ENCODE assay signal across 1 cellular context in the genomic region with DNA sequence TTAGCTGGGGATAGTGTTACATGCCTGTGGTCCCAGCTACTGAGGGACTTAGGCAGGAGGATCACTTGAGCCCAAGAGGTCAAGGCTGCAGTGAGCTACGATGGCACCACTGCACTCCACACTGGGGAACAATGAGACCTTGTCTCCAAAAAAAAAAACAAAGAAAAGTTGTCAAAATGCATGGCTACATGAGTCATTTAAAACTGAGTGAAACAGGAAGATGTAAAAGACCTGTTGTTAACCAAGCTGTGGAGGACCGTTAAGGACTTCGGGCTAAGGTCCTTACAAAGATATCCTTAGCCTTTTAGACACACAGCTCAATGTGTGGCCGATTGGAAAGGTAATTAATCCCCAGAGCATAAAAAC.
TF ChIP-seq lines count a peak whose summit lies in the region.

No MANE protein-coding gene starts in this region.

TF ChIP-seq in HepG2, 621 proteins besides CTCF, POLR2A, EP300 and RAD21 (continued from another document and continues in another):
- TF ChIP-seq PHF5A (CRISPR knock-in tag; IDR thresholded peaks at IDR 0.05; ENCODE audit: low read depth, unreplicated experiment) = peak; percentile 26
- no peak for TF ChIP-seq MLLT10 (CRISPR knock-in tag; IDR thresholded peaks at IDR 0.05)
- TF ChIP-seq, protein P1, sequence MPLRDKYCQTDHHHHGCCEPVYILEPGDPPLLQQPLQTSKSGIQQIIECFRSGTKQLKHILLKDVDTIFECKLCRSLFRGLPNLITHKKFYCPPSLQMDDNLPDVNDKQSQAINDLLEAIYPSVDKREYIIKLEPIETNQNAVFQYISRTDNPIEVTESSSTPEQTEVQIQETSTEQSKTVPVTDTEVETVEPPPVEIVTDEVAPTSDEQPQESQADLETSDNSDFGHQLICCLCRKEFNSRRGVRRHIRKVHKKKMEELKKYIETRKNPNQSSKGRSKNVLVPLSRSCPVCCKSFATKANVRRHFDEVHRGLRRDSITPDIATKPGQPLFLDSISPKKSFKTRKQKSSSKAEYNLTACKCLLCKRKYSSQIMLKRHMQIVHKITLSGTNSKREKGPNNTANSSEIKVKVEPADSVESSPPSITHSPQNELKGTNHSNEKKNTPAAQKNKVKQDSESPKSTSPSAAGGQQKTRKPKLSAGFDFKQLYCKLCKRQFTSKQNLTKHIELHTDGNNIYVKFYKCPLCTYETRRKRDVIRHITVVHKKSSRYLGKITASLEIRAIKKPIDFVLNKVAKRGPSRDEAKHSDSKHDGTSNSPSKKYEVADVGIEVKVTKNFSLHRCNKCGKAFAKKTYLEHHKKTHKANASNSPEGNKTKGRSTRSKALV (CRISPR knock-in tag; IDR thresholded peaks at IDR 0.05) = no peak
- TF ChIP-seq, protein P2, sequence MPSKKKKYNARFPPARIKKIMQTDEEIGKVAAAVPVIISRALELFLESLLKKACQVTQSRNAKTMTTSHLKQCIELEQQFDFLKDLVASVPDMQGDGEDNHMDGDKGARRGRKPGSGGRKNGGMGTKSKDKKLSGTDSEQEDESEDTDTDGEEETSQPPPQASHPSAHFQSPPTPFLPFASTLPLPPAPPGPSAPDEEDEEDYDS (CRISPR knock-in tag; IDR thresholded peaks at IDR 0.05) = 0 out of 2 replicates have a peak, but pooled peaks have one; percentile 44
- no peak for TF ChIP-seq CEBPB (IDR thresholded peaks at IDR 0.05; ENCODE audit: borderline replicate concordance, low read depth, low read length)
- TF ChIP-seq, protein P3, sequence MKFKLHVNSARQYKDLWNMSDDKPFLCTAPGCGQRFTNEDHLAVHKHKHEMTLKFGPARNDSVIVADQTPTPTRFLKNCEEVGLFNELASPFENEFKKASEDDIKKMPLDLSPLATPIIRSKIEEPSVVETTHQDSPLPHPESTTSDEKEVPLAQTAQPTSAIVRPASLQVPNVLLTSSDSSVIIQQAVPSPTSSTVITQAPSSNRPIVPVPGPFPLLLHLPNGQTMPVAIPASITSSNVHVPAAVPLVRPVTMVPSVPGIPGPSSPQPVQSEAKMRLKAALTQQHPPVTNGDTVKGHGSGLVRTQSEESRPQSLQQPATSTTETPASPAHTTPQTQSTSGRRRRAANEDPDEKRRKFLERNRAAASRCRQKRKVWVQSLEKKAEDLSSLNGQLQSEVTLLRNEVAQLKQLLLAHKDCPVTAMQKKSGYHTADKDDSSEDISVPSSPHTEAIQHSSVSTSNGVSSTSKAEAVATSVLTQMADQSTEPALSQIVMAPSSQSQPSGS (CRISPR knock-in tag; IDR thresholded peaks at IDR 0.05) = peak; percentile 74
- TF ChIP-seq ESRRA (CRISPR knock-in tag; IDR thresholded peaks at IDR 0.05; ENCODE audit: low read depth) = peak; percentile 25; the same call in 1 of the 2 replicates
- TF ChIP-seq KMT2A (CRISPR knock-in tag; IDR thresholded peaks at IDR 0.05) = no peak
- TF ChIP-seq ZNF451 (CRISPR knock-in tag; IDR thresholded peaks at IDR 0.05) = no peak
- no peak for TF ChIP-seq GATAD1 (CRISPR knock-in tag; IDR thresholded peaks at IDR 0.05)
- no peak for TF ChIP-seq ZNF382 (CRISPR knock-in tag; IDR thresholded peaks at IDR 0.05; ENCODE audit: borderline replicate concordance)
- TF ChIP-seq, protein P4, sequence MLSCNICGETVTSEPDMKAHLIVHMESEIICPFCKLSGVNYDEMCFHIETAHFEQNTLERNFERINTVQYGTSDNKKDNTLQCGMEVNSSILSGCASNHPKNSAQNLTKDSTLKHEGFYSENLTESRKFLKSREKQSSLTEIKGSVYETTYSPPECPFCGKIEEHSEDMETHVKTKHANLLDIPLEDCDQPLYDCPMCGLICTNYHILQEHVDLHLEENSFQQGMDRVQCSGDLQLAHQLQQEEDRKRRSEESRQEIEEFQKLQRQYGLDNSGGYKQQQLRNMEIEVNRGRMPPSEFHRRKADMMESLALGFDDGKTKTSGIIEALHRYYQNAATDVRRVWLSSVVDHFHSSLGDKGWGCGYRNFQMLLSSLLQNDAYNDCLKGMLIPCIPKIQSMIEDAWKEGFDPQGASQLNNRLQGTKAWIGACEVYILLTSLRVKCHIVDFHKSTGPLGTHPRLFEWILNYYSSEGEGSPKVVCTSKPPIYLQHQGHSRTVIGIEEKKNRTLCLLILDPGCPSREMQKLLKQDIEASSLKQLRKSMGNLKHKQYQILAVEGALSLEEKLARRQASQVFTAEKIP (CRISPR knock-in tag; IDR thresholded peaks at IDR 0.05; ENCODE audit: borderline replicate concordance) = no peak
- no peak for TF ChIP-seq ZNF296 (CRISPR knock-in tag; conservative IDR thresholded peaks at IDR 0.05)
- TF ChIP-seq, protein P5, sequence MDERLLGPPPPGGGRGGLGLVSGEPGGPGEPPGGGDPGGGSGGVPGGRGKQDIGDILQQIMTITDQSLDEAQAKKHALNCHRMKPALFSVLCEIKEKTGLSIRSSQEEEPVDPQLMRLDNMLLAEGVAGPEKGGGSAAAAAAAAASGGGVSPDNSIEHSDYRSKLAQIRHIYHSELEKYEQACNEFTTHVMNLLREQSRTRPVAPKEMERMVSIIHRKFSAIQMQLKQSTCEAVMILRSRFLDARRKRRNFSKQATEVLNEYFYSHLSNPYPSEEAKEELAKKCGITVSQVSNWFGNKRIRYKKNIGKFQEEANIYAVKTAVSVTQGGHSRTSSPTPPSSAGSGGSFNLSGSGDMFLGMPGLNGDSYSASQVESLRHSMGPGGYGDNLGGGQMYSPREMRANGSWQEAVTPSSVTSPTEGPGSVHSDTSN (CRISPR knock-in tag; IDR thresholded peaks at IDR 0.05) = no peak
- TF ChIP-seq PHB2 (IDR thresholded peaks at IDR 0.05; ENCODE audit: partially characterized antibody) = no peak
- TF ChIP-seq MEIS2 (CRISPR knock-in tag; IDR thresholded peaks at IDR 0.05) = peak; percentile 45; the same call in 1 of the 2 replicates
- no peak for TF ChIP-seq ZNF17 (CRISPR knock-in tag; IDR thresholded peaks at IDR 0.05)
- TF ChIP-seq ZNF138 (CRISPR knock-in tag; IDR thresholded peaks at IDR 0.05; ENCODE audit: low read depth) = no peak
- TF ChIP-seq, protein P6, sequence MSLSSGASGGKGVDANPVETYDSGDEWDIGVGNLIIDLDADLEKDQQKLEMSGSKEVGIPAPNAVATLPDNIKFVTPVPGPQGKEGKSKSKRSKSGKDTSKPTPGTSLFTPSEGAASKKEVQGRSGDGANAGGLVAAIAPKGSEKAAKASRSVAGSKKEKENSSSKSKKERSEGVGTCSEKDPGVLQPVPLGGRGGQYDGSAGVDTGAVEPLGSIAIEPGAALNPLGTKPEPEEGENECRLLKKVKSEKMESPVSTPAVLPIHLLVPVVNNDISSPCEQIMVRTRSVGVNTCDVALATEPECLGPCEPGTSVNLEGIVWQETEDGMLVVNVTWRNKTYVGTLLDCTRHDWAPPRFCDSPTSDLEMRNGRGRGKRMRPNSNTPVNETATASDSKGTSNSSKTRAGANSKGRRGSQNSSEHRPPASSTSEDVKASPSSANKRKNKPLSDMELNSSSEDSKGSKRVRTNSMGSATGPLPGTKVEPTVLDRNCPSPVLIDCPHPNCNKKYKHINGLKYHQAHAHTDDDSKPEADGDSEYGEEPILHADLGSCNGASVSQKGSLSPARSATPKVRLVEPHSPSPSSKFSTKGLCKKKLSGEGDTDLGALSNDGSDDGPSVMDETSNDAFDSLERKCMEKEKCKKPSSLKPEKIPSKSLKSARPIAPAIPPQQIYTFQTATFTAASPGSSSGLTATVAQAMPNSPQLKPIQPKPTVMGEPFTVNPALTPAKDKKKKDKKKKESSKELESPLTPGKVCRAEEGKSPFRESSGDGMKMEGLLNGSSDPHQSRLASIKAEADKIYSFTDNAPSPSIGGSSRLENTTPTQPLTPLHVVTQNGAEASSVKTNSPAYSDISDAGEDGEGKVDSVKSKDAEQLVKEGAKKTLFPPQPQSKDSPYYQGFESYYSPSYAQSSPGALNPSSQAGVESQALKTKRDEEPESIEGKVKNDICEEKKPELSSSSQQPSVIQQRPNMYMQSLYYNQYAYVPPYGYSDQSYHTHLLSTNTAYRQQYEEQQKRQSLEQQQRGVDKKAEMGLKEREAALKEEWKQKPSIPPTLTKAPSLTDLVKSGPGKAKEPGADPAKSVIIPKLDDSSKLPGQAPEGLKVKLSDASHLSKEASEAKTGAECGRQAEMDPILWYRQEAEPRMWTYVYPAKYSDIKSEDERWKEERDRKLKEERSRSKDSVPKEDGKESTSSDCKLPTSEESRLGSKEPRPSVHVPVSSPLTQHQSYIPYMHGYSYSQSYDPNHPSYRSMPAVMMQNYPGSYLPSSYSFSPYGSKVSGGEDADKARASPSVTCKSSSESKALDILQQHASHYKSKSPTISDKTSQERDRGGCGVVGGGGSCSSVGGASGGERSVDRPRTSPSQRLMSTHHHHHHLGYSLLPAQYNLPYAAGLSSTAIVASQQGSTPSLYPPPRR (CRISPR knock-in tag; IDR thresholded peaks at IDR 0.05; ENCODE audit: borderline replicate concordance) = no peak; the same call in 1 of the 2 replicates
- TF ChIP-seq ZNF552 (CRISPR knock-in tag; IDR thresholded peaks at IDR 0.05; ENCODE audit: borderline replicate concordance) = no peak; the same call in 1 of the 2 replicates
- TF ChIP-seq, protein P7, sequence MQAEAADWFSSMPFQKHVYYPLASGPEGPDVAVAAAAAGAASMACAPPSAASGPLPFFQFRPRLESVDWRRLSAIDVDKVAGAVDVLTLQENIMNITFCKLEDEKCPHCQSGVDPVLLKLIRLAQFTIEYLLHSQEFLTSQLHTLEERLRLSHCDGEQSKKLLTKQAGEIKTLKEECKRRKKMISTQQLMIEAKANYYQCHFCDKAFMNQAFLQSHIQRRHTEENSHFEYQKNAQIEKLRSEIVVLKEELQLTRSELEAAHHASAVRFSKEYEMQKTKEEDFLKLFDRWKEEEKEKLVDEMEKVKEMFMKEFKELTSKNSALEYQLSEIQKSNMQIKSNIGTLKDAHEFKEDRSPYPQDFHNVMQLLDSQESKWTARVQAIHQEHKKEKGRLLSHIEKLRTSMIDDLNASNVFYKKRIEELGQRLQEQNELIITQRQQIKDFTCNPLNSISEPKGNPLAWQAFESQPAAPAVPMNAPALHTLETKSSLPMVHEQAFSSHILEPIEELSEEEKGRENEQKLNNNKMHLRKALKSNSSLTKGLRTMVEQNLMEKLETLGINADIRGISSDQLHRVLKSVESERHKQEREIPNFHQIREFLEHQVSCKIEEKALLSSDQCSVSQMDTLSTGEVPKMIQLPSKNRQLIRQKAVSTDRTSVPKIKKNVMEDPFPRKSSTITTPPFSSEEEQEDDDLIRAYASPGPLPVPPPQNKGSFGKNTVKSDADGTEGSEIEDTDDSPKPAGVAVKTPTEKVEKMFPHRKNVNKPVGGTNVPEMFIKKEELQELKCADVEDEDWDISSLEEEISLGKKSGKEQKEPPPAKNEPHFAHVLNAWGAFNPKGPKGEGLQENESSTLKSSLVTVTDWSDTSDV (CRISPR knock-in tag; IDR thresholded peaks at IDR 0.05) = no peak
- TF ChIP-seq, protein P8, sequence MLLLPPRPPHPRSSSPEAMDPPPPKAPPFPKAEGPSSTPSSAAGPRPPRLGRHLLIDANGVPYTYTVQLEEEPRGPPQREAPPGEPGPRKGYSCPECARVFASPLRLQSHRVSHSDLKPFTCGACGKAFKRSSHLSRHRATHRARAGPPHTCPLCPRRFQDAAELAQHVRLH (CRISPR knock-in tag; IDR thresholded peaks at IDR 0.05; ENCODE audit: borderline replicate concordance, low read depth) = peak; percentile 40; the same call in 1 of the 2 replicates
- TF ChIP-seq, protein P9, sequence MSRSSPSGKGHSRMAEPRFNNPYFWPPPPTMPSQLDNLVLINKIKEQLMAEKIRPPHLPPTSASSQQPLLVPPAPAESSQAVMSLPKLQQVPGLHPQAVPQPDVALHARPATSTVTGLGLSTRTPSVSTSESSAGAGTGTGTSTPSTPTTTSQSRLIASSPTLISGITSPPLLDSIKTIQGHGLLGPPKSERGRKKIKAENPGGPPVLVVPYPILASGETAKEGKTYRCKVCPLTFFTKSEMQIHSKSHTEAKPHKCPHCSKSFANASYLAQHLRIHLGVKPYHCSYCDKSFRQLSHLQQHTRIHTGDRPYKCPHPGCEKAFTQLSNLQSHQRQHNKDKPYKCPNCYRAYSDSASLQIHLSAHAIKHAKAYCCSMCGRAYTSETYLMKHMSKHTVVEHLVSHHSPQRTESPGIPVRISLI (CRISPR knock-in tag; IDR thresholded peaks at IDR 0.05; ENCODE audit: borderline replicate concordance) = peak; percentile 99
- no peak; the same call in 1 of the 2 replicates for TF ChIP-seq ZFP90 (CRISPR knock-in tag; IDR thresholded peaks at IDR 0.05; ENCODE audit: borderline replicate concordance)
- TF ChIP-seq ZNF430 (CRISPR knock-in tag; IDR thresholded peaks at IDR 0.05) = no peak; the same call in 1 of the 2 replicates
- TF ChIP-seq, protein P10, sequence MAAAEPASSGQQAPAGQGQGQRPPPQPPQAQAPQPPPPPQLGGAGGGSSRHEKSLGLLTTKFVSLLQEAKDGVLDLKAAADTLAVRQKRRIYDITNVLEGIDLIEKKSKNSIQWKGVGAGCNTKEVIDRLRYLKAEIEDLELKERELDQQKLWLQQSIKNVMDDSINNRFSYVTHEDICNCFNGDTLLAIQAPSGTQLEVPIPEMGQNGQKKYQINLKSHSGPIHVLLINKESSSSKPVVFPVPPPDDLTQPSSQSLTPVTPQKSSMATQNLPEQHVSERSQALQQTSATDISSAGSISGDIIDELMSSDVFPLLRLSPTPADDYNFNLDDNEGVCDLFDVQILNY (CRISPR knock-in tag; conservative IDR thresholded peaks at IDR 0.05) = no peak
- TF ChIP-seq TBP (CRISPR knock-in tag; IDR thresholded peaks at IDR 0.05) = no peak
- peak; percentile 34; the same call in 1 of the 2 replicates for TF ChIP-seq STAG1 (CRISPR knock-in tag; IDR thresholded peaks at IDR 0.05)
- TF ChIP-seq HIVEP1 (CRISPR knock-in tag; IDR thresholded peaks at IDR 0.05) = no peak
- TF ChIP-seq SIX1 (CRISPR knock-in tag; IDR thresholded peaks at IDR 0.05; ENCODE audit: borderline replicate concordance) = peak; percentile 93; the same call in 1 of the 2 replicates
- no peak for TF ChIP-seq ZNF253 (CRISPR knock-in tag; IDR thresholded peaks at IDR 0.05; ENCODE audit: borderline replicate concordance)
- TF ChIP-seq ARNT2 (CRISPR knock-in tag; IDR thresholded peaks at IDR 0.05; ENCODE audit: low read depth) = no peak
- TF ChIP-seq TGIF2 (CRISPR knock-in tag; IDR thresholded peaks at IDR 0.05) = peak; percentile 85
- no peak for TF ChIP-seq ARID2 (CRISPR knock-in tag; IDR thresholded peaks at IDR 0.05; ENCODE audit: borderline replicate concordance)
- TF ChIP-seq ZFYVE20 (CRISPR knock-in tag; IDR thresholded peaks at IDR 0.05; ENCODE audit: borderline replicate concordance, low read depth) = no peak
- TF ChIP-seq ZBTB7A (CRISPR knock-in tag; IDR thresholded peaks at IDR 0.05) = no peak
- TF ChIP-seq POLR2AphosphoS2 (IDR thresholded peaks at IDR 0.05; ENCODE audit: low read depth, low read length) = no peak
- peak; percentile 49; the same call in 1 of the 2 replicates for TF ChIP-seq ZNF317 (CRISPR knock-in tag; IDR thresholded peaks at IDR 0.05)
- no peak for TF ChIP-seq NCOA5 (CRISPR knock-in tag; IDR thresholded peaks at IDR 0.05)
- no peak for TF ChIP-seq THAP11 (CRISPR knock-in tag; IDR thresholded peaks at IDR 0.05)
- peak; percentile 50; the same call in 1 of the 2 replicates for TF ChIP-seq ZBTB7B (CRISPR knock-in tag; IDR thresholded peaks at IDR 0.05)
- TF ChIP-seq ZNF598 (CRISPR knock-in tag; IDR thresholded peaks at IDR 0.05; ENCODE audit: borderline replicate concordance) = no peak
- TF ChIP-seq ZNF670 (CRISPR knock-in tag; IDR thresholded peaks at IDR 0.05; ENCODE audit: borderline replicate concordance) = 0 out of 2 replicates have a peak, but pooled peaks have one; percentile 30
- no peak for TF ChIP-seq MTF1 (CRISPR knock-in tag; IDR thresholded peaks at IDR 0.05)
- no peak for TF ChIP-seq DR1 (CRISPR knock-in tag; IDR thresholded peaks at IDR 0.05)
